Comparison of ENCODE assay signal across 7 cellular contexts in the genomic region with DNA sequence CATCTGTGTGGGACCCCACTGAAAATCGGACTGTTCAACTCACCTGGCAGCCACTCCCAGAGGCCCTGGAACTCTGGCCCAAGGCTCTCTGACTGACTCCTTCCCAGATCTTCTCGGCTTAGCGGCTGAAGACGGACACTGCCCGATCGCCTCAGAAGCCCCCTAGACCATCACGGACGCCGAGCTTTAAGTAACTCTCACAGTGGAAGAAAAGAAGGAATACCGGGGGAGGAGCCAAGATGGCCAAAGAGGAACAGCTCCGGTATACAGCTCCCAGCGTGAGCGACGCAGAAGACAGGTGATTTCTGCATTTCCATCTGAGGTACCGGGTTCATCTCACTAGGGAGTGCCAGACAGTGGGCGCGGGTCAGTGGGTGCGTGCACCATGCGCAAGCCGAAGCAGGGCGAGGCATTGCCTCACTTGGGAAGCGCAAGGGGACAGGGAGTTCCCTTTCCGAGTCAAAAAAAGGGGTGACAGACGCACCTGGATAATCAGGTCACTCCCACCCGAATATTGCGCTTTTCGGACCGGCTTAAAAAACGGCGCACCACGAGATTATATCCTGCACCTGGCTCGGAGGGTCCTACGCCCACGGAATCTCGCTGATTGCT.
DNase-seq lines count a peak whose midpoint lies in the region; ATAC-seq and TF ChIP-seq lines count a peak whose summit lies in the region.
"Not testable (repeated sequence)": the region's sequence is repeated elsewhere in the genome, so short reads cannot be mapped to it uniquely, and the experiment has no call there.

No MANE protein-coding gene starts in this region.

- not testable (repeated sequence) for H3K27ac ChIP-seq in RWPE2 (ENCODE audit: poor library complexity, severe bottlenecking)

- H3K4me1 ChIP-seq in ES-I3 (ENCODE audit: insufficient read depth, low read length); RWPE2 (ENCODE audit: insufficient read depth, poor library complexity, severe bottlenecking); iPS-15b (ENCODE audit: control insufficient read depth, insufficient read depth, low read length): not testable (repeated sequence)

- not testable (repeated sequence) for H3K27me3 Mint-ChIP-seq in endothelial cell (ENCODE audit: unreplicated experiment); nephron (ENCODE audit: low read depth); progenitor cell of endocrine pancreas

- H3K9me3 ChIP-seq in ES-I3 (ENCODE audit: control insufficient read depth, insufficient read depth, low read length); RWPE2 (ENCODE audit: severe bottlenecking); iPS-15b (ENCODE audit: control insufficient read depth, insufficient read depth, low read length): not testable (repeated sequence)

- peak overlapping the region; percentile 81 for H3K4me3 Mint-ChIP-seq in endothelial cell (ENCODE audit: unreplicated experiment)
- H3K4me3 Mint-ChIP-seq in nephron = peak overlapping the region; percentile 82 to 87 (median 87)
- H3K4me3 Mint-ChIP-seq in progenitor cell of endocrine pancreas (ENCODE audit: low read depth) = peak overlapping the region; percentile 87

- not testable (repeated sequence) for H3K27me3 ChIP-seq in RWPE2 (ENCODE audit: insufficient read depth, poor library complexity, severe bottlenecking); iPS-15b (ENCODE audit: control insufficient read depth, insufficient read depth, low read length)

- DNase-seq in NCI-H1417 (lab: John Stamatoyannopoulos, UW) = peak in 2 of 3 experiments; percentile 39 to 66
- DNase-seq in RWPE2 (ENCODE audit: low spot score); endothelial cell (ENCODE audit: low spot score); progenitor cell of endocrine pancreas (ENCODE audit: low spot score, unreplicated experiment): not testable (repeated sequence)

- not testable (repeated sequence) for H3K9me3 Mint-ChIP-seq in endothelial cell (ENCODE audit: unreplicated experiment); nephron; progenitor cell of endocrine pancreas (ENCODE audit: low read depth)

- H3K4me1 Mint-ChIP-seq in endothelial cell (ENCODE audit: unreplicated experiment); nephron; progenitor cell of endocrine pancreas (ENCODE audit: low read depth): not testable (repeated sequence)

- H3K36me3 Mint-ChIP-seq in endothelial cell (ENCODE audit: low read depth, unreplicated experiment); nephron (ENCODE audit: low read depth); progenitor cell of endocrine pancreas (ENCODE audit: insufficient read depth): not testable (repeated sequence)

- TF ChIP-seq CTCF in RWPE2 (IDR thresholded peaks at IDR 0.05; ENCODE audit: poor library complexity, severe bottlenecking); endothelial cell (IDR thresholded peaks at IDR 0.05; ENCODE audit: unreplicated experiment); nephron (IDR thresholded peaks at IDR 0.05; ENCODE audit: unreplicated experiment in 3 of 3); progenitor cell of endocrine pancreas (IDR thresholded peaks at IDR 0.05; ENCODE audit: unreplicated experiment): not testable (repeated sequence)

- not testable (repeated sequence) for H3K36me3 ChIP-seq in ES-I3 (ENCODE audit: insufficient read depth, low read length); RWPE2 (ENCODE audit: low read depth); iPS-15b (ENCODE audit: control insufficient read depth, insufficient read depth, low read length)

- H3K27ac Mint-ChIP-seq in endothelial cell (ENCODE audit: unreplicated experiment); nephron: not testable (repeated sequence)
- peak overlapping the region; percentile 84 for H3K27ac Mint-ChIP-seq in progenitor cell of endocrine pancreas

- not testable (repeated sequence) for ATAC-seq in RWPE2 (ENCODE audit: low read depth)

- H3K9ac ChIP-seq in ES-I3 (ENCODE audit: low read depth, low read length) = peak overlapping the region; percentile 70; the same call in 1 of the 2 replicates
- not testable (repeated sequence) for H3K9ac ChIP-seq in iPS-15b (ENCODE audit: low read depth, low read length)

- peak overlapping the region; percentile 24 for H3K4me3 ChIP-seq in RWPE2 (ENCODE audit: severe bottlenecking)
- H3K4me3 ChIP-seq in iPS-15b (ENCODE audit: low read depth, low read length) = peak overlapping the region; percentile 60
